In the genomic region with DNA sequence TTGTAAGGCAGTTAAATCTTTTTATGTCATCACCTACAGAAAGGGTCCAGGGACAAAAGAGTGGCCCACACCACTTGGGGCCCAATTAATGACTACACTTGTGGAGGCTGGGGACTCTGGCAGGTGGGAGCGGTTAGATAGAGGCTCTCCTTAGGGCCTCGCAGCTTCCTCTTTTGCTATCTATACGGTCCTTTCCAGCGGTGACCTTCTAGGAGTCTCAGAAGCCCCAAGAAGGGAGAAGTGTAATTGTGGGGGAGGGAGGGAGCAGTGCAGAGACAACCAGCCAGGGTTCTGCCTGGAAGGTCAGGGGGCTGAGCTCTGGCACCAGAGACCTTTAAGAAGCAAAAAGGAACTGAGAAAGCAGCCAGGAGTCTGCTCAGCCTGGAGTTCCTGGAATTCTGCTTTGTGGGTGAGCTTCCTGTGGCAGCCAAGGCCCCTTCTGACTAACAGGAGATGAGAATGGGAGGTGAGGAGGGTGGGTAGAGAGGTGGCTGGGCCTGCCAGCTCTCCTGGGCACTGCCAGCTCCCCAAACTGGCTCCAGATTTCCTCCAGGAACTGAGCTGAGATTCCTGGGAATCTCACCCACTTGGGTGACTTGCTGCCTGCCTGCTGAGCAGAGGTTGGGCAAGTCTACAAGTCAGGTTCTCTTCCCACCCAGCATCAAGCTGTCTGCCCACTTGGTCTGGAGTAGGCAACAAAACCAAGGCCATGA, we compare ENCODE assay signal across 9 cellular contexts. TPM values are rescaled to one million over a fixed set of nuclear protein-coding genes. Genes with fewer than 3 reads are reported as not detected.
DNase-seq lines count a peak whose midpoint lies in the region; TF ChIP-seq lines count a peak whose summit lies in the region.
"Had no signal": no experiment of that assay in that cellular context is flagged by ENCODE, and none has a peak within 500 bp of the region (broad histone marks: within the 10 kb centered on the region; RNA-seq: fewer than 3 reads in every experiment).

No MANE protein-coding gene starts in this region.

- H3K4me1 ChIP-seq in mammary epithelial cell (ENCODE audit: insufficient read depth, low read length) (no peaks in the 10 kb centered on the region), vagina (peaks cover 21% of the 10 kb centered on the region)

- DNase-seq in mammary epithelial cell (no peak), MCF 10A (ENCODE audit: unreplicated experiment) (no peak), OCI-M1 (lab: John Stamatoyannopoulos, UW) (peak; percentile 99), fibroblast of the aortic adventitia (ENCODE audit: low read depth) (peak; percentile 45), vagina (ENCODE audit: extremely low spot score in 2 of 2) (peak; percentile 54 to 79), NCI-H2029 (lab: John Stamatoyannopoulos, UW) (no peak), AG08396 (ENCODE audit: low spot score) (no peak), NCI-H2196 (lab: John Stamatoyannopoulos, UW; ENCODE audit: unreplicated experiment) (no peak)

- intact Hi-C loops in mammary epithelial cell (cut with micrococcal nuclease): no loop called here
- intact Hi-C loops in MCF 10A (cut with micrococcal nuclease): no loop called here
- intact Hi-C loops in vagina (cut with DNase I): no loop called here

- H3K9me3 ChIP-seq in mammary epithelial cell (replicated peaks; ENCODE audit: insufficient read depth, low read length): no peaks in the 10 kb centered on the region
- H3K9me3 ChIP-seq in vagina: no peaks in the 10 kb centered on the region

- H3K27ac ChIP-seq in mammary epithelial cell (ENCODE audit: insufficient read depth, low read depth, low read length): no peak overlapping the region
- no peak overlapping the region for H3K27ac ChIP-seq in vagina
- H3K27ac ChIP-seq: C4-2B had no signal

- CTCF ChIA-PET in mammary epithelial cell (lab: Charles Lee; ENCODE audit: low non-redundant PET): no interaction called here
- CTCF ChIA-PET in MCF 10A (lab: Yijun Ruan, JAX): interaction anchor here (0.5 kb wide), 1 partner anchor 259 kb away, joined by 4 read pairs; no protein-coding TSS in a partner anchor

- TF ChIP-seq POLR2A in vagina (IDR thresholded peaks at IDR 0.05): no peak

- H2AFZ ChIP-seq in mammary epithelial cell (ENCODE audit: low read depth, low read length): peak overlapping the region; percentile 56

- no peaks in the 10 kb centered on the region for H4K20me1 ChIP-seq in mammary epithelial cell (ENCODE audit: insufficient read depth, low read length)

- H3K36me3 Mint-ChIP-seq in MCF 10A (ENCODE audit: insufficient read depth, unreplicated experiment): no peaks in the 10 kb centered on the region

- H3K27ac Mint-ChIP-seq in MCF 10A (ENCODE audit: low read depth, unreplicated experiment): no peak overlapping the region

- no peaks in the 10 kb centered on the region for H3K9me3 Mint-ChIP-seq in MCF 10A (ENCODE audit: unreplicated experiment)

- H3K27me3 ChIP-seq in mammary epithelial cell (ENCODE audit: insufficient read depth, low read length) (no peaks in the 10 kb centered on the region), vagina (no peaks in the 10 kb centered on the region)

- no peak overlapping the region for H3K4me3 ChIP-seq in mammary epithelial cell (replicated peaks in 1 of 3; ENCODE audit: insufficient read depth in 1 of 3, low read depth in 2 of 3, low read length in 3 of 3)
- H3K4me3 ChIP-seq in fibroblast of the aortic adventitia (ENCODE audit: low read depth, low read length): no peak overlapping the region
- no peak overlapping the region for H3K4me3 ChIP-seq in vagina

- dilution Hi-C loops in mammary epithelial cell (cut with HindIII; ENCODE audit: low sequenced_read_pairs): no loop called here

- 81% methylated on average over 4 of the region's 4 CpGs for WGBS in mammary epithelial cell (ENCODE audit: low coverage, missing lambda C conversion rate)

- in situ Hi-C loops in mammary epithelial cell (cut with MboI; ENCODE audit: low sequenced_read_pairs in 2 of 2): no loop called here

- POLR2A ChIA-PET in MCF 10A (lab: Yijun Ruan, JAX): interaction anchor here (0.5 to 0.6 kb wide), 2 partner anchors 13 to 452 kb away, joined by 3 to 5 read pairs; no protein-coding TSS in a partner anchor

- no peaks in the 10 kb centered on the region for H3K36me3 ChIP-seq in mammary epithelial cell (ENCODE audit: insufficient read depth, low read length)
- H3K36me3 ChIP-seq in vagina: no peaks in the 10 kb centered on the region

- BruUV-seq in mammary epithelial cell (replicated peaks; lab: Mats Ljungman, UMichigan) (no TSS peak), MCF 10A (replicated peaks; lab: Mats Ljungman, UMichigan) (no TSS peak)

- no peak for TF ChIP-seq CTCF in mammary epithelial cell (conservative IDR thresholded peaks at IDR 0.05 in 1 of 2, IDR thresholded peaks at IDR 0.05 in 1 of 2; ENCODE audit: extremely low read depth in 1 of 2, insufficient read depth in 1 of 2, low read depth in 1 of 2, low read length in 2 of 2)
- no peak for TF ChIP-seq CTCF in MCF 10A (IDR thresholded peaks at IDR 0.05; ENCODE audit: unreplicated experiment)
- TF ChIP-seq CTCF in fibroblast of the aortic adventitia (IDR thresholded peaks at IDR 0.05; ENCODE audit: insufficient read depth, low read length): no peak
- TF ChIP-seq CTCF in vagina (IDR thresholded peaks at IDR 0.05): no peak

- H3K4me2 ChIP-seq in mammary epithelial cell (ENCODE audit: insufficient read depth, low read depth, low read length): no peak overlapping the region

- peaks cover 7% of the 10 kb centered on the region for H3K4me1 Mint-ChIP-seq in MCF 10A (ENCODE audit: insufficient read depth, unreplicated experiment)

- H3K9ac ChIP-seq in mammary epithelial cell (ENCODE audit: insufficient read depth, low read length): no peak overlapping the region

- H3K4me3 Mint-ChIP-seq in MCF 10A (ENCODE audit: unreplicated experiment): no peak overlapping the region

- no peaks in the 10 kb centered on the region for H3K79me2 ChIP-seq in mammary epithelial cell (ENCODE audit: insufficient read depth, low read length)

- H3K27me3 Mint-ChIP-seq in MCF 10A (ENCODE audit: insufficient read depth, unreplicated experiment): no peaks in the 10 kb centered on the region

RNA-seq across cellular contexts. Expression of a gene that starts 16.3 kb away (rescaled TPM):
- total RNA-seq in mammary epithelial cell (10 to 100 TPM in 1 of 2 donors, 1 to 10 TPM in 1; 5.2 to 11.6 TPM), MCF 10A (2022) (5.3 and 9.2 TPM in 2 replicates), fibroblast of the aortic adventitia (ENCODE audit: low replicate concordance) (1.6 and 3.3 TPM in 2 replicates), vagina (9.8 TPM)
- 9.3 TPM for polyA plus RNA-seq in mammary epithelial cell
- 9.1 TPM for polyA minus RNA-seq in mammary epithelial cell

Comparison
In these comparisons a context has a peak if more than half of its experiments do, and no peak if none do; other contexts are left out.
1. DNase-seq: peak in OCI-M1 (single experiment), fibroblast of the aortic adventitia (single experiment) and vagina (2 of 2); none in mammary epithelial cell (single experiment), MCF 10A (single experiment), NCI-H2029 (single experiment), AG08396 (single experiment) and NCI-H2196 (single experiment).